Comparison of ENCODE assay signal across 8 cellular contexts in the genomic region with DNA sequence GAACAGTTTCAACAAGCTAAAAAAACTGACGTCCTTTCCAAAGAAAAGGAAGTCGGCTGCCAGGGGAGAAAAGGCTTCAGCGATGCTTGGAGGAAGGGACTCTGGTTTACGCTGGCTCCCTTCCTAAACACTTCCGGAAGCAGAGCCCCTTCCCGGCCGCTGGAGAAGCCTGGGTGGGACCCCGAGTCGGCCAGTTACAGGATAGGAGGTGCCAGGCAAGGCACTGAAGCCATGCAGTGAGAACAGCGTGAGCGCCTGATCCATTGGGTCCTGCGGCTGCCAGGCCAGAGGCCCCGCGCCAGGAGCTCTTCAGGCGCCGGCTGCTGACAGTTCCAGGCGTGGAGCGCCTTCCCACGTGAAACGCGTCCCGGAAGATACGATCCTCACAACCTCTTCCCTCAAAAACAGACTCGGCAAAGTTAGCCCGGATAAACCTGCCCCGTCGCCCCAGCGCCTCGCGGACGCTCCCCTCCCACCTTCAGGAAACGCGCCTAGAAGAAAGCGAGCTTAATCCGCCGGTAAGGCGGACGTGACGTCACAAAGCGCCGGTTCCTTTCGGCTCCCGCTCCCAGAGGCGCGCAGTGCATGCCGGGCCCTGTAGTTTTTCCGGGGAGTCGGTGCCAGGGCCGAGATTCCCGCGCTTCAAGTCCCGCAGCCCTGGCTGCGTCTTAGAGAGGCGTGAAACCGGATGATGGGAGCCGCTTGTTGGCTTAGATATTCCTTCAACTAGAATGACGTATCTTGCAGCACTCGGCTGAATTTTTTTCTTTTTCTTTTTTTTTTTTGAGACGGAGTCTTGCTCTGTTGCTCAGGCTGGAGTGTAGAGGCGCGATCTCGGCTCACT. TPM values are rescaled to one million over a fixed set of nuclear protein-coding genes. Genes with fewer than 3 reads are reported as not detected.
DNase-seq lines count a peak whose midpoint lies in the region; ATAC-seq and TF ChIP-seq lines count a peak whose summit lies in the region.

ADAT1 (minus strand) TSS at position 520 of the 844 bp plus-strand sequence. CDS start 2,482 bp downstream, outside the sequence.

- H3K9me3 Mint-ChIP-seq in GM23338 = no peaks in the 10 kb centered on the region
- H3K9me3 Mint-ChIP-seq in naive thymus-derived CD4-positive, alpha-beta T cell = peaks cover 0 to 4% (median 0%) of the 10 kb centered on the region in 11 donors
- no peaks in the 10 kb centered on the region for H3K9me3 Mint-ChIP-seq in stimulated activated naive B cell treated with anti-CD40 and anti-IgM and Interleukin-4, amounts not matched to agents 10 μg/mL and 1 μg/mL and 100 μg/mL, for 72 hours

- H4K20me1 ChIP-seq in DOHH2 (ENCODE audit: control insufficient read depth, insufficient read depth, low read depth, low read length) = no peaks in the 10 kb centered on the region
- H4K20me1 ChIP-seq in GM23338 (replicated peaks; ENCODE audit: insufficient read depth) = no peaks in the 10 kb centered on the region; the same call in 1 of the 2 replicates

- H3K9me2 ChIP-seq in DOHH2 (replicated peaks; ENCODE audit: control insufficient read depth, low read length) (no peaks in the 10 kb centered on the region), GM23338 (ENCODE audit: insufficient read depth) (no peaks in the 10 kb centered on the region)

- peak within 1 kb of the TSS; percentile 99 for H3K27ac Mint-ChIP-seq in GM23338
- peak within 1 kb of the TSS; percentile 92 to 99 (median 97) for H3K27ac Mint-ChIP-seq in naive thymus-derived CD4-positive, alpha-beta T cell
- H3K27ac Mint-ChIP-seq in stimulated activated naive B cell treated with anti-CD40 and anti-IgM and Interleukin-4, amounts not matched to agents 10 μg/mL and 1 μg/mL and 100 μg/mL, for 72 hours = peak within 1 kb of the TSS; percentile 97

- no peaks in the 10 kb centered on the region for H3K9me3 ChIP-seq in DOHH2 (ENCODE audit: control insufficient read depth, insufficient read depth, low read length)
- no peaks in the 10 kb centered on the region for H3K9me3 ChIP-seq in naive thymus-derived CD4-positive, alpha-beta T cell (ENCODE audit: control insufficient read depth in 2 of 3, low read length in 3 of 3)

- intact Hi-C loops in naive thymus-derived CD4-positive, alpha-beta T cell (cut with micrococcal nuclease) = loop anchor here (1.0 to 10.0 kb wide), 18 partner anchors 24 to 1567 kb away; partner anchors contain the start of genes CFDP1 (in 2 of the 2), GABARAPL2 (in 2 of the 2), KARS1 (in 2 of the 2) and TERF2IP (in 2 of the 2)

- peaks cover 4% of the 10 kb centered on the region for H3K4me1 Mint-ChIP-seq in GM23338
- H3K4me1 Mint-ChIP-seq in naive thymus-derived CD4-positive, alpha-beta T cell = peaks cover 29 to 76% (median 52%) of the 10 kb centered on the region in 7 donors
- peaks cover 19 to 28% of the 10 kb centered on the region in 2 donors for H3K4me1 Mint-ChIP-seq in stimulated activated naive B cell treated with anti-CD40 and anti-IgM and Interleukin-4, amounts not matched to agents 10 μg/mL and 1 μg/mL and 100 μg/mL, for 72 hours

- H3K79me2 ChIP-seq in DOHH2 (ENCODE audit: control insufficient read depth, low read length) = peaks cover 23% of the 10 kb centered on the region
- H3K79me2 ChIP-seq in GM23338 (replicated peaks; ENCODE audit: insufficient read depth) = peaks cover 10% of the 10 kb centered on the region; the same call in 1 of the 2 replicates

- H3K36me3 Mint-ChIP-seq in GM23338 (ENCODE audit: low read depth) = peaks cover 47% of the 10 kb centered on the region
- H3K36me3 Mint-ChIP-seq in naive thymus-derived CD4-positive, alpha-beta T cell = peaks cover 8 to 38% (median 33%) of the 10 kb centered on the region in 5 donors
- H3K36me3 Mint-ChIP-seq in stimulated activated naive B cell treated with anti-CD40 and anti-IgM and Interleukin-4, amounts not matched to agents 10 μg/mL and 1 μg/mL and 100 μg/mL, for 72 hours = peaks cover 40 to 55% of the 10 kb centered on the region in 2 donors

- peak within 1 kb of the TSS; percentile 14; the same call in 1 of the 2 replicates for H2AFZ ChIP-seq in GM23338

- ATAC-seq in GM23338 = peak; percentile 96
- peak; percentile 97 for ATAC-seq in naive thymus-derived CD4-positive, alpha-beta T cell
- ATAC-seq in stimulated activated naive B cell treated with anti-CD40 and anti-IgM and Interleukin-4, amounts not matched to agents 10 μg/mL and 1 μg/mL and 100 μg/mL, for 72 hours (replicated peaks) = peak; percentile 97 to 99

- peak; percentile 100 for DNase-seq in GM23338 (ENCODE audit: low spot score)
- DNase-seq in LHCN-M2 (ENCODE audit: low read depth) = peak; percentile 97
- DNase-seq in RPMI8226 = peak; percentile 99
- DNase-seq in activated T-helper 1 cell treated with anti-CD3 and anti-CD28 coated beads, Interleukin-2, amount 50 U/mL, for 16 hours (ENCODE audit: low read depth in 1 of 2, low spot score in 1 of 2) = peak; percentile 95 to 96
- peak; percentile 97 for DNase-seq in fibroblast of gingiva (ENCODE audit: low read depth)
- DNase-seq in naive thymus-derived CD4-positive, alpha-beta T cell = peak; percentile 91 to 99 (median 97)
- DNase-seq in stimulated activated naive B cell treated with anti-CD40 and anti-IgM and Interleukin-4, amounts not matched to agents 10 μg/mL and 1 μg/mL and 100 μg/mL, for 72 hours = peak; percentile 96

- peak within 1 kb of the TSS; percentile 97 for H3K4me3 Mint-ChIP-seq in GM23338
- peak within 1 kb of the TSS; percentile 91 to 99 (median 96) for H3K4me3 Mint-ChIP-seq in naive thymus-derived CD4-positive, alpha-beta T cell
- H3K4me3 Mint-ChIP-seq in stimulated activated naive B cell treated with anti-CD40 and anti-IgM and Interleukin-4, amounts not matched to agents 10 μg/mL and 1 μg/mL and 100 μg/mL, for 72 hours = peak within 1 kb of the TSS; percentile 93 to 99

- peak within 1 kb of the TSS; percentile 93 for H3K4me2 ChIP-seq in DOHH2 (ENCODE audit: low read length)
- H3K4me2 ChIP-seq in GM23338 = peak within 1 kb of the TSS; percentile 85

- no peaks in the 10 kb centered on the region for H3K27me3 ChIP-seq in DOHH2 (ENCODE audit: control insufficient read depth, low read length)
- no peaks in the 10 kb centered on the region for H3K27me3 ChIP-seq in GM23338 (ENCODE audit: insufficient read depth)
- H3K27me3 ChIP-seq in naive thymus-derived CD4-positive, alpha-beta T cell (ENCODE audit: control insufficient read depth in 2 of 2, insufficient read depth in 2 of 2, low read length in 2 of 2) = no peaks in the 10 kb centered on the region

- H3K27me3 Mint-ChIP-seq in GM23338 (ENCODE audit: insufficient read depth, low read depth, poor library complexity) = peaks cover 2% of the 10 kb centered on the region
- H3K27me3 Mint-ChIP-seq in naive thymus-derived CD4-positive, alpha-beta T cell = no peaks in the 10 kb centered on the region
- H3K27me3 Mint-ChIP-seq in stimulated activated naive B cell treated with anti-CD40 and anti-IgM and Interleukin-4, amounts not matched to agents 10 μg/mL and 1 μg/mL and 100 μg/mL, for 72 hours = no peaks in the 10 kb centered on the region

- peak within 1 kb of the TSS; percentile 96 for H3K4me3 ChIP-seq in DOHH2 (ENCODE audit: low read length)
- peak within 1 kb of the TSS; percentile 69 for H3K4me3 ChIP-seq in GM23338
- peak within 1 kb of the TSS; percentile 80 for H3K4me3 ChIP-seq in naive thymus-derived CD4-positive, alpha-beta T cell (ENCODE audit: low read length)

- H3F3A ChIP-seq in DOHH2 (ENCODE audit: control insufficient read depth, insufficient read depth) (peaks cover 28% of the 10 kb centered on the region), GM23338 (replicated peaks; ENCODE audit: low read depth) (peaks cover 6% of the 10 kb centered on the region; the same call in 1 of the 2 replicates)

- H3K27ac ChIP-seq in DOHH2 (ENCODE audit: low read depth, low read length) (peak within 1 kb of the TSS; percentile 62), GM23338 (ENCODE audit: low read depth) (peak within 1 kb of the TSS; percentile 82)
- H3K27ac ChIP-seq in naive thymus-derived CD4-positive, alpha-beta T cell (ENCODE audit: low read depth, low read length) = peak within 1 kb of the TSS; percentile 93

- POLR2A ChIA-PET in naive thymus-derived CD4-positive, alpha-beta T cell (lab: Charles Lee) = interaction anchor here (0.9 to 6.6 kb wide), 11 partner anchors 9 to 189 kb away, joined by 3 to 118 read pairs (median 5); partner anchors contain the start of genes CFDP1, GABARAPL2, KARS1 and TERF2IP

- peaks cover 64% of the 10 kb centered on the region for H3K36me3 ChIP-seq in DOHH2 (ENCODE audit: control insufficient read depth, low read length)
- H3K36me3 ChIP-seq in GM23338 (ENCODE audit: insufficient read depth) = peaks cover 24% of the 10 kb centered on the region
- peaks cover 0 to 21% (median 3%) of the 10 kb centered on the region in 3 experiments for H3K36me3 ChIP-seq in naive thymus-derived CD4-positive, alpha-beta T cell (ENCODE audit: control insufficient read depth in 2 of 3, insufficient read depth in 3 of 3, low read length in 3 of 3)

- H3K4me1 ChIP-seq in DOHH2 (ENCODE audit: control insufficient read depth, low read length) (peaks cover 19% of the 10 kb centered on the region), GM23338 (ENCODE audit: insufficient read depth) (peaks cover 7% of the 10 kb centered on the region; the same call in 1 of the 2 replicates)
- H3K4me1 ChIP-seq in naive thymus-derived CD4-positive, alpha-beta T cell (ENCODE audit: control insufficient read depth in 2 of 2, insufficient read depth in 2 of 2, low read length in 2 of 2) = peaks cover 30 to 49% of the 10 kb centered on the region in 2 donors

- CTCF ChIA-PET in naive thymus-derived CD4-positive, alpha-beta T cell (lab: Charles Lee) = interaction anchor here (0.8 to 2.1 kb wide), 6 partner anchors 17 to 141 kb away, joined by 3 to 8 read pairs (median 4); partner anchors contain the start of genes GABARAPL2, KARS1 and TERF2IP

- TF ChIP-seq CTCF in DOHH2 (IDR thresholded peaks at IDR 0.05; ENCODE audit: low read depth, low read length, poor library complexity, severe bottlenecking) (no peak), GM23338 (conservative IDR thresholded peaks at IDR 0.05; ENCODE audit: low read depth in 2 of 2) (no peak)

TF ChIP-seq in GM23338, 12 proteins besides CTCF, POLR2A, EP300 and RAD21 (continues in another document):
- TF ChIP-seq STAT1 (IDR thresholded peaks at IDR 0.05; ENCODE audit: unreplicated experiment) (no peak), CREB1 (CRISPR knock-in tag; IDR thresholded peaks at IDR 0.05; ENCODE audit: low read depth) (peak; percentile 99), EZH2phosphoT487 (IDR thresholded peaks at IDR 0.05; ENCODE audit: unreplicated experiment) (no peak), POLR2AphosphoS5 (IDR thresholded peaks at IDR 0.05; ENCODE audit: low read depth) (peak; percentile 96)

RNA-seq across cellular contexts. Expression of gene ADAT1, which starts in this region (rescaled TPM):
- 49.4 and 53.6 TPM in 2 replicates for total RNA-seq in GM23338 (2014; rRNA removed; shearing (Covaris generic))
- 17.4 and 18.5 TPM in 2 replicates for polyA plus RNA-seq in GM23338 (2016; fragmentation: Nextera tagmentation; extraction: Ambion mirVana)
- 50.2 and 66.0 TPM in 2 replicates for total RNA-seq in LHCN-M2 (2014; rRNA removed)
- 27.8 TPM for polyA plus RNA-seq in LHCN-M2 (2012)
- total RNA-seq in naive thymus-derived CD4-positive, alpha-beta T cell = 10 to 100 TPM; 41.3 to 69.4 (median 63.6) TPM
- polyA plus RNA-seq in naive thymus-derived CD4-positive, alpha-beta T cell = 10 to 100 TPM; 35.6 to 36.1 TPM

Comparison
In these comparisons a context has a peak if more than half of its experiments do, and no peak if none do; other contexts are left out.
1. Peak in every context shown above with its lines: DNase-seq, ATAC-seq, H3K4me3 ChIP-seq and H3K27ac ChIP-seq.